ENCODE assay signal across 8 cellular contexts in genomic region chr13:29496241-29496712, GRCh38.
DNase-seq lines count a peak whose midpoint lies in the region; ATAC-seq, FAIRE-seq and TF ChIP-seq lines count a peak whose summit lies in the region.

No MANE protein-coding gene starts in this region.

- no peaks in the 10 kb centered on the region for H3K27me3 ChIP-seq in neutrophil

- H3K36me3 ChIP-seq in neutrophil, result no peaks in the 10 kb centered on the region

- H3K9me3 ChIP-seq in neutrophil, result no peaks in the 10 kb centered on the region

- DNase-seq in amniotic epithelial cell (ENCODE audit: low read depth), result peak; percentile 59
- no peak for DNase-seq in NCI-H1105 treated with DMSO at 0.1 percent for 48 hours (lab: John Stamatoyannopoulos, UW)
- no peak for DNase-seq in H54 (ENCODE audit: insufficient read length, low spot score)
- no peak for DNase-seq in ACHN

- in situ Hi-C loops in ACHN (cut with HindIII; ENCODE audit: low pct_ligation_motif_present, low pct_unique_long_range_greater_than_20kb, low sequenced_read_pairs), result no loop called here

- H3K4me1 ChIP-seq in neutrophil (ENCODE audit: control insufficient read depth in 1 of 2, insufficient read depth in 1 of 2, low read depth in 1 of 2, low read length in 1 of 2), result peaks cover 17 to 18% of the 10 kb centered on the region in 2 experiments

- peak overlapping the region; percentile 4 for H3K27ac ChIP-seq in neutrophil

- FAIRE-seq in H54 (lab: Jason Lieb, UNC), result no peak

- peak; percentile 49 for ATAC-seq in GM19035 (IDR thresholded peaks at IDR 0.05; ENCODE audit: unreplicated experiment)
- ATAC-seq in HG03432 (IDR thresholded peaks at IDR 0.05; ENCODE audit: unreplicated experiment), result peak; percentile 74
- no peak for ATAC-seq in GM18517 (IDR thresholded peaks at IDR 0.05; ENCODE audit: unreplicated experiment)

- TF ChIP-seq CTCF in neutrophil (IDR thresholded peaks at IDR 0.05), result no peak

- no peak for TF ChIP-seq POLR2A in H54 (IDR thresholded peaks at IDR 0.05; ENCODE audit: low read depth, low read length)

- no peak overlapping the region for H3K4me3 ChIP-seq in neutrophil (ENCODE audit: low read depth in 1 of 2, low read length in 1 of 2)
